8 cellular contexts compared by ENCODE assay signal in the genomic region with DNA sequence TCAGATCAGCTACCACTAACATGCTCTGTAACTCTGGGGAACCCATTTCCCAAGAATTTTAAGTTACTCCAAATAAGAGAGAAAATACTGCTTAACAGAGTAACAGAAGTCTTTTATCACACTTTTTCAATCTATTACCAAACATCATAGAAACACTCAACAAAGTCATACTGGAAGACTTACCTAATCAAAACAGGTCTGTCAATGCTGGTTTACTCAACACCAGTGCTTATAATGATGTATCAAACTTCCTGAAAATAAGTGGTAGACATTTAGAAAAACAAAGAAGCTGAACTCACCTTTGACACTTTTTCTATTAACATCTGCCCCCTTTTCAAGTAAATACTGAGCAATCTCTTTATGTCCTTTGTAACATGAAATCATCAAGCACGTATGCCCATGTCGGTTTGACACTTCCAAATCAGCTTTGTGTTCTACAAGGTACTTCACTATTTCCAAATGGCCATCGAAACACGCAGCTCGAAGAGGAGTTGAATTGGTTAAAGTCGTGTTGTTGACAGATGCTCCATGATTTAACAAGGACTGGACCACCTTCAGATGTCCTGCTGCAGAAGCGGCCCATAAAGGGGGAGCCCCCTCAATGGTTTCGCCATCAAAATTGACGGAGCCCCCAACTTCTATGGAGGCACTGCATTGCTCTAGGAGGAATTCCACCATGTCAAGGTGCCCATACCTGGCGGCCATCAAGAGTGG. TPM values are rescaled to one million over a fixed set of nuclear protein-coding genes. Genes with fewer than 3 reads are reported as not detected.
DNase-seq lines count a peak whose midpoint lies in the region; ATAC-seq, FAIRE-seq and TF ChIP-seq lines count a peak whose summit lies in the region.

No MANE protein-coding gene starts in this region.

- peak overlapping the region; percentile 99 for H3K4me2 ChIP-seq in astrocyte (ENCODE audit: low read length)

- TF ChIP-seq CTCF in astrocyte (IDR thresholded peaks at IDR 0.05; ENCODE audit: insufficient read depth, low read depth, low read length), result no peak
- TF ChIP-seq CTCF in lower lobe of right lung (IDR thresholded peaks at IDR 0.05), result no peak
- TF ChIP-seq CTCF in upper lobe of right lung (IDR thresholded peaks at IDR 0.05), result no peak

- peak; percentile 34 for DNase-seq in Right ventricle myocardium superior
- no peak for DNase-seq in left ventricle myocardium superior
- no peak for DNase-seq in astrocyte (ENCODE audit: low read depth)
- DNase-seq in lower lobe of right lung, result no peak
- no peak for DNase-seq in upper lobe of right lung
- no peak for DNase-seq in SW480 (ENCODE audit: low spot score)
- DNase-seq in T-helper 9 cell, result no peak

- H3K4me1 ChIP-seq in astrocyte (ENCODE audit: insufficient read depth, low read length) (peaks cover 11% of the 10 kb centered on the region), lower lobe of right lung (peaks cover 55% of the 10 kb centered on the region), upper lobe of right lung (peaks cover 33% of the 10 kb centered on the region)

- H3K27me3 ChIP-seq in astrocyte (ENCODE audit: insufficient read depth, low read length) (no peaks in the 10 kb centered on the region), lower lobe of right lung (ENCODE audit: low read depth) (no peaks in the 10 kb centered on the region), upper lobe of right lung (no peaks in the 10 kb centered on the region)

- H3K4me3 ChIP-seq in astrocyte (ENCODE audit: insufficient read depth, low read depth, low read length), result peak overlapping the region; percentile 89
- peak overlapping the region; percentile 78 for H3K4me3 ChIP-seq in lower lobe of right lung
- H3K4me3 ChIP-seq in upper lobe of right lung, result peak overlapping the region; percentile 80

- H3K36me3 ChIP-seq in astrocyte (ENCODE audit: insufficient read depth, low read length) (peaks cover 25% of the 10 kb centered on the region), lower lobe of right lung (peaks cover 29% of the 10 kb centered on the region), upper lobe of right lung (peaks cover 18% of the 10 kb centered on the region)

- intact Hi-C loops in Right ventricle myocardium superior (cut with DNase I) (loop anchor here (5.0 to 10.0 kb wide), 2 partner anchors 86 to 168 kb away; no protein-coding TSS in a partner anchor), left ventricle myocardium superior (cut with micrococcal nuclease) (no loop called here), lower lobe of right lung (cut with DNase I) (no loop called here), upper lobe of right lung (cut with DNase I) (no loop called here)

- peak overlapping the region; percentile 98 for H3K4me3 Mint-ChIP-seq in astrocyte (ENCODE audit: unreplicated experiment)

- H4K20me1 ChIP-seq in astrocyte (ENCODE audit: insufficient read depth, low read length), result peaks cover 61% of the 10 kb centered on the region

- H3K27ac ChIP-seq in astrocyte (ENCODE audit: low read depth, low read length) (peak overlapping the region; percentile 92), lower lobe of right lung (peak overlapping the region; percentile 99), upper lobe of right lung (peak overlapping the region; percentile 98)

- H3K27ac Mint-ChIP-seq in astrocyte (ENCODE audit: unreplicated experiment), result peak overlapping the region; percentile 93

- peaks cover 5% of the 10 kb centered on the region for H3K9me3 Mint-ChIP-seq in astrocyte (ENCODE audit: unreplicated experiment)

- H3K27me3 Mint-ChIP-seq in astrocyte (ENCODE audit: low read depth, unreplicated experiment), result no peaks in the 10 kb centered on the region

- H3K4me1 Mint-ChIP-seq in astrocyte (ENCODE audit: low read depth, unreplicated experiment), result peaks cover 11% of the 10 kb centered on the region

- H3K9ac ChIP-seq in astrocyte (ENCODE audit: low read length), result peak overlapping the region; percentile 95

- H2AFZ ChIP-seq in astrocyte (ENCODE audit: low read depth, low read length), result no peak overlapping the region

- ATAC-seq in Right ventricle myocardium superior (ENCODE audit: poor library complexity) (no peak), left ventricle myocardium superior (no peak), lower lobe of right lung (no peak), upper lobe of right lung (no peak), HG02642 (IDR thresholded peaks at IDR 0.05; ENCODE audit: poor library complexity, unreplicated experiment) (no peak)

- H3K36me3 Mint-ChIP-seq in astrocyte (ENCODE audit: low read depth, unreplicated experiment), result peaks cover 14% of the 10 kb centered on the region

- H3K79me2 ChIP-seq in astrocyte (ENCODE audit: insufficient read depth, low read length), result peaks cover 64% of the 10 kb centered on the region

- no peak for FAIRE-seq in astrocyte (lab: Jason Lieb, UNC)

- H3K9me3 ChIP-seq in astrocyte (ENCODE audit: insufficient read depth, low read depth, low read length), result peaks cover 4% of the 10 kb centered on the region
- peaks cover 6% of the 10 kb centered on the region for H3K9me3 ChIP-seq in lower lobe of right lung
- H3K9me3 ChIP-seq in upper lobe of right lung, result no peaks in the 10 kb centered on the region

RNA-seq across cellular contexts. Expression of a gene that starts 1.8 kb away (rescaled TPM):
- total RNA-seq in Right ventricle myocardium superior (46.8 TPM), left ventricle myocardium superior (43.1 TPM), astrocyte (20.6 and 22.9 TPM in 2 replicates), lower lobe of right lung (24.1 TPM), upper lobe of right lung (26.1 TPM)

RNA-seq across cellular contexts. Expression of a gene that starts 59.5 kb away (rescaled TPM):
- total RNA-seq in Right ventricle myocardium superior (2.7 TPM), left ventricle myocardium superior (3.0 TPM), astrocyte (6.7 and 6.8 TPM in 2 replicates), lower lobe of right lung (5.8 TPM), upper lobe of right lung (6.9 TPM)
